ENCODE assay signal across 16 cellular contexts in genomic region chr17:11366451-11366850, GRCh38.
DNase-seq lines count a peak whose midpoint lies in the region; ATAC-seq and TF ChIP-seq lines count a peak whose summit lies in the region.
"Had no signal": no experiment of that assay in that cellular context is flagged by ENCODE, and none has a peak within 500 bp of the region (broad histone marks: within the 10 kb centered on the region; RNA-seq: fewer than 3 reads in every experiment).

No MANE protein-coding gene starts in this region.

- ATAC-seq in HG03432 (IDR thresholded peaks at IDR 0.05; ENCODE audit: unreplicated experiment), result no peak
- ATAC-seq in HG03139 (IDR thresholded peaks at IDR 0.05; ENCODE audit: unreplicated experiment), result no peak
- ATAC-seq: GM23338, HCT116 had no signal

- intact Hi-C loops in posterior cingulate gyrus (cut with DNase I), result no loop called here

- peak; percentile 48 for DNase-seq in DMS 273 (lab: John Stamatoyannopoulos, UW; ENCODE audit: unreplicated experiment)
- DNase-seq in inferior parietal cortex (ENCODE audit: extremely low spot score), result peak; percentile 16
- peak in 7 of 10 donors; percentile 26 to 89 (median 36) for DNase-seq in posterior cingulate gyrus
- no peak for DNase-seq in osteocyte (ENCODE audit: extremely low spot score, unreplicated experiment)
- DNase-seq in HuH-7.5 (ENCODE audit: low spot score), result no peak
- DNase-seq: BE2C; CD4-positive, alpha-beta T cell; CD8-positive, alpha-beta memory T cell; DMS153; DND-41; H9 had no signal

- H3K4me1 Mint-ChIP-seq in osteocyte (ENCODE audit: unreplicated experiment), result no peaks in the 10 kb centered on the region
- H3K4me1 Mint-ChIP-seq: CD14-positive monocyte; CD8-positive, alpha-beta memory T cell; GM23338 had no signal

- no peak overlapping the region for H3K27ac Mint-ChIP-seq in osteocyte (ENCODE audit: unreplicated experiment)
- H3K27ac Mint-ChIP-seq: CD14-positive monocyte; CD4-positive, alpha-beta T cell; CD8-positive, alpha-beta memory T cell; GM23338 had no signal

- H3K4me3 Mint-ChIP-seq in osteocyte (ENCODE audit: unreplicated experiment), result no peak overlapping the region
- H3K4me3 Mint-ChIP-seq: CD14-positive monocyte; CD4-positive, alpha-beta T cell; CD8-positive, alpha-beta memory T cell; GM23338; H9 had no signal

- TF ChIP-seq CTCF in osteocyte (IDR thresholded peaks at IDR 0.05), result no peak

- H3K36me3 Mint-ChIP-seq in osteocyte (ENCODE audit: unreplicated experiment), result no peaks in the 10 kb centered on the region
- H3K36me3 Mint-ChIP-seq: CD14-positive monocyte; CD8-positive, alpha-beta memory T cell had no signal

- no peaks in the 10 kb centered on the region for H3K27me3 Mint-ChIP-seq in osteocyte (ENCODE audit: unreplicated experiment)
- H3K27me3 Mint-ChIP-seq: CD4-positive, alpha-beta T cell; CD8-positive, alpha-beta memory T cell had no signal

- H3K9me3 Mint-ChIP-seq in osteocyte (ENCODE audit: unreplicated experiment), result no peaks in the 10 kb centered on the region

Comparison
In these comparisons a context has a peak if more than half of its experiments do, and no peak if none do; other contexts are left out.
1. DNase-seq: peak in DMS 273 (single experiment), inferior parietal cortex (single experiment) and posterior cingulate gyrus (7 of 10); none in osteocyte (single experiment) and HuH-7.5 (single experiment).